1 cellular context compared by ENCODE assay signal in genomic region chr16:31113420-31114124, GRCh38.
TF ChIP-seq lines count a peak whose summit lies in the region.

No MANE protein-coding gene starts in this region.

TF ChIP-seq in GM23338, 12 proteins besides CTCF, POLR2A, EP300 and RAD21 (continued from another document):
- TF ChIP-seq REST (IDR thresholded peaks at IDR 0.05; ENCODE audit: unreplicated experiment) (no peak), CREB1 (CRISPR knock-in tag; IDR thresholded peaks at IDR 0.05; ENCODE audit: low read depth) (no peak), EZH2phosphoT487 (IDR thresholded peaks at IDR 0.05; ENCODE audit: unreplicated experiment) (no peak), STAT1 (IDR thresholded peaks at IDR 0.05; ENCODE audit: unreplicated experiment) (no peak), ZNF114 (CRISPR knock-in tag; IDR thresholded peaks at IDR 0.05) (no peak), POLR2AphosphoS5 (IDR thresholded peaks at IDR 0.05; ENCODE audit: low read depth) (no peak), NANOG (IDR thresholded peaks at IDR 0.05; ENCODE audit: borderline replicate concordance) (no peak), ZNF331 (CRISPR knock-in tag; IDR thresholded peaks at IDR 0.05; ENCODE audit: low read depth) (no peak), JUNB (IDR thresholded peaks at IDR 0.05; ENCODE audit: unreplicated experiment) (no peak)
- TF ChIP-seq, protein P1, sequence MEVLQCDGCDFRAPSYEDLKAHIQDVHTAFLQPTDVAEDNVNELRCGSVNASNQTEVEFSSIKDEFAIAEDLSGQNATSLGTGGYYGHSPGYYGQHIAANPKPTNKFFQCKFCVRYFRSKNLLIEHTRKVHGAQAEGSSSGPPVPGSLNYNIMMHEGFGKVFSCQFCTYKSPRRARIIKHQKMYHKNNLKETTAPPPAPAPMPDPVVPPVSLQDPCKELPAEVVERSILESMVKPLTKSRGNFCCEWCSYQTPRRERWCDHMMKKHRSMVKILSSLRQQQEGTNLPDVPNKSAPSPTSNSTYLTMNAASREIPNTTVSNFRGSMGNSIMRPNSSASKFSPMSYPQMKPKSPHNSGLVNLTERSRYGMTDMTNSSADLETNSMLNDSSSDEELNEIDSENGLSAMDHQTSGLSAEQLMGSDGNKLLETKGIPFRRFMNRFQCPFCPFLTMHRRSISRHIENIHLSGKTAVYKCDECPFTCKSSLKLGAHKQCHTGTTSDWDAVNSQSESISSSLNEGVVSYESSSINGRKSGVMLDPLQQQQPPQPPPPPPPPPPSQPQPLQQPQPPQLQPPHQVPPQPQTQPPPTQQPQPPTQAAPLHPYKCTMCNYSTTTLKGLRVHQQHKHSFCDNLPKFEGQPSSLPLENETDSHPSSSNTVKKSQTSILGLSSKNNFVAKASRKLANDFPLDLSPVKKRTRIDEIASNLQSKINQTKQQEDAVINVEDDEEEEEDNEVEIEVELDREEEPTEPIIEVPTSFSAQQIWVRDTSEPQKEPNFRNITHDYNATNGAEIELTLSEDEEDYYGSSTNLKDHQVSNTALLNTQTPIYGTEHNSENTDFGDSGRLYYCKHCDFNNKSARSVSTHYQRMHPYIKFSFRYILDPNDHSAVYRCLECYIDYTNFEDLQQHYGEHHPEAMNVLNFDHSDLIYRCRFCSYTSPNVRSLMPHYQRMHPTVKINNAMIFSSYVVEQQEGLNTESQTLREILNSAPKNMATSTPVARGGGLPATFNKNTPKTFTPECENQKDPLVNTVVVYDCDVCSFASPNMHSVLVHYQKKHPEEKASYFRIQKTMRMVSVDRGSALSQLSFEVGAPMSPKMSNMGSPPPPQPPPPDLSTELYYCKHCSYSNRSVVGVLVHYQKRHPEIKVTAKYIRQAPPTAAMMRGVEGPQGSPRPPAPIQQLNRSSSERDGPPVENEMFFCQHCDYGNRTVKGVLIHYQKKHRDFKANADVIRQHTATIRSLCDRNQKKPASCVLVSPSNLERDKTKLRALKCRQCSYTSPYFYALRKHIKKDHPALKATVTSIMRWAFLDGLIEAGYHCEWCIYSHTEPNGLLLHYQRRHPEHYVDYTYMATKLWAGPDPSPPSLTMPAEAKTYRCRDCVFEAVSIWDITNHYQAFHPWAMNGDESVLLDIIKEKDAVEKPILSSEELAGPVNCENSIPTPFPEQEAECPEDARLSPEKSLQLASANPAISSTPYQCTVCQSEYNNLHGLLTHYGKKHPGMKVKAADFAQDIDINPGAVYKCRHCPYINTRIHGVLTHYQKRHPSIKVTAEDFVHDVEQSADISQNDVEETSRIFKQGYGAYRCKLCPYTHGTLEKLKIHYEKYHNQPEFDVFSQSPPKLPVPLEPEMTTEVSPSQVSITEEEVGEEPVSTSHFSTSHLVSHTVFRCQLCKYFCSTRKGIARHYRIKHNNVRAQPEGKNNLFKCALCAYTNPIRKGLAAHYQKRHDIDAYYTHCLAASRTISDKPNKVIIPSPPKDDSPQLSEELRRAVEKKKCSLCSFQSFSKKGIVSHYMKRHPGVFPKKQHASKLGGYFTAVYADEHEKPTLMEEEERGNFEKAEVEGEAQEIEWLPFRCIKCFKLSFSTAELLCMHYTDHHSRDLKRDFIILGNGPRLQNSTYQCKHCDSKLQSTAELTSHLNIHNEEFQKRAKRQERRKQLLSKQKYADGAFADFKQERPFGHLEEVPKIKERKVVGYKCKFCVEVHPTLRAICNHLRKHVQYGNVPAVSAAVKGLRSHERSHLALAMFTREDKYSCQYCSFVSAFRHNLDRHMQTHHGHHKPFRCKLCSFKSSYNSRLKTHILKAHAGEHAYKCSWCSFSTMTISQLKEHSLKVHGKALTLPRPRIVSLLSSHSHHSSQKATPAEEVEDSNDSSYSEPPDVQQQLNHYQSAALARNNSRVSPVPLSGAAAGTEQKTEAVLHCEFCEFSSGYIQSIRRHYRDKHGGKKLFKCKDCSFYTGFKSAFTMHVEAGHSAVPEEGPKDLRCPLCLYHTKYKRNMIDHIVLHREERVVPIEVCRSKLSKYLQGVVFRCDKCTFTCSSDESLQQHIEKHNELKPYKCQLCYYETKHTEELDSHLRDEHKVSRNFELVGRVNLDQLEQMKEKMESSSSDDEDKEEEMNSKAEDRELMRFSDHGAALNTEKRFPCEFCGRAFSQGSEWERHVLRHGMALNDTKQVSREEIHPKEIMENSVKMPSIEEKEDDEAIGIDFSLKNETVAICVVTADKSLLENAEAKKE (CRISPR knock-in tag; IDR thresholded peaks at IDR 0.05), result no peak
- TF ChIP-seq, protein P2, sequence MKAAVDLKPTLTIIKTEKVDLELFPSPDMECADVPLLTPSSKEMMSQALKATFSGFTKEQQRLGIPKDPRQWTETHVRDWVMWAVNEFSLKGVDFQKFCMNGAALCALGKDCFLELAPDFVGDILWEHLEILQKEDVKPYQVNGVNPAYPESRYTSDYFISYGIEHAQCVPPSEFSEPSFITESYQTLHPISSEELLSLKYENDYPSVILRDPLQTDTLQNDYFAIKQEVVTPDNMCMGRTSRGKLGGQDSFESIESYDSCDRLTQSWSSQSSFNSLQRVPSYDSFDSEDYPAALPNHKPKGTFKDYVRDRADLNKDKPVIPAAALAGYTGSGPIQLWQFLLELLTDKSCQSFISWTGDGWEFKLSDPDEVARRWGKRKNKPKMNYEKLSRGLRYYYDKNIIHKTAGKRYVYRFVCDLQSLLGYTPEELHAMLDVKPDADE (IDR thresholded peaks at IDR 0.05), result no peak
